In genomic region chr13:100984349-100984748, GRCh38 we compare ENCODE assay signal across 14 cellular contexts.
"Had no signal": no experiment of that assay in that cellular context is flagged by ENCODE, and none has a peak within 500 bp of the region (broad histone marks: within the 10 kb centered on the region; RNA-seq: fewer than 3 reads in every experiment).

No MANE protein-coding gene starts in this region.

- ATAC-seq: effector memory CD8-positive, alpha-beta T cell; left lobe of liver; stimulated activated effector memory CD8-positive, alpha-beta T cell treated with anti-CD3 and anti-CD28 coated beads, Interleukin-12 subunit alpha, Interleukin-12 subunit beta, amount 100 ng/mL, for 72 hours had no signal

- DNase-seq: activated CD4-positive, alpha-beta T cell treated with anti-CD3 and anti-CD28 coated beads for 1 hour; activated CD8-positive, alpha-beta memory T cell treated with anti-CD3 and anti-CD28 coated beads for 24 hours; activated CD8-positive, alpha-beta memory T cell treated with anti-CD3 and anti-CD28 coated beads, Interleukin-2, amount 50 U/mL, for 48 hours; activated effector memory CD4-positive, alpha-beta T cell treated with anti-CD3 and anti-CD28 coated beads, Interleukin-2, amount 50 U/mL, for 16 hours; effector memory CD8-positive, alpha-beta T cell; hypothalamus; midbrain; sigmoid colon; stimulated activated CD4-positive, alpha-beta T cell treated with anti-CD3 and anti-CD28 coated beads, Interleukin-4, amount 100 ng/mL, for 24 hours; testis; upper lobe of left lung; WERI-Rb-1 had no signal
